ENCODE assay signal across 12 cellular contexts in genomic region chr5:12204761-12205160, GRCh38.
DNase-seq lines count a peak whose midpoint lies in the region; TF ChIP-seq lines count a peak whose summit lies in the region.
"Had no signal": no experiment of that assay in that cellular context is flagged by ENCODE, and none has a peak within 500 bp of the region (broad histone marks: within the 10 kb centered on the region; RNA-seq: fewer than 3 reads in every experiment).

No MANE protein-coding gene starts in this region.

- no peak overlapping the region for H3K4me3 ChIP-seq in astrocyte of the cerebellum (ENCODE audit: low read depth, low read length)
- H3K4me3 ChIP-seq: GM12878, GM23248 had no signal

- no peak overlapping the region for H3K4me3 Mint-ChIP-seq in activated naive CD8-positive, alpha-beta T cell treated with anti-CD3 and anti-CD28 coated beads for 36 hours
- H3K4me3 Mint-ChIP-seq: CD4-positive, CD25-positive, alpha-beta regulatory T cell; H9 had no signal

- no peaks in the 10 kb centered on the region for H3K4me1 Mint-ChIP-seq in activated naive CD8-positive, alpha-beta T cell treated with anti-CD3 and anti-CD28 coated beads for 36 hours
- H3K4me1 Mint-ChIP-seq: CD4-positive, CD25-positive, alpha-beta regulatory T cell had no signal

- in situ Hi-C loops in astrocyte of the cerebellum (cut with HindIII; ENCODE audit: low sequenced_read_pairs) = no loop called here

- H3K9me3 Mint-ChIP-seq in activated naive CD8-positive, alpha-beta T cell treated with anti-CD3 and anti-CD28 coated beads for 36 hours = peaks cover 10% of the 10 kb centered on the region
- H3K9me3 Mint-ChIP-seq: H9 had no signal

- DNase-seq in H4 (ENCODE audit: low spot score) (peak; percentile 12), NCI-H1048 (lab: John Stamatoyannopoulos, UW) (peak; percentile 8), astrocyte of the cerebellum (ENCODE audit: low read depth) (peak; percentile 82), erythroblast (lab: John Stamatoyannopoulos, UW) (no peak), KG1 (lab: John Stamatoyannopoulos, UW) (no peak)
- no peak for DNase-seq in activated naive CD8-positive, alpha-beta T cell treated with anti-CD3 and anti-CD28 coated beads for 36 hours
- DNase-seq in activated CD8-positive, alpha-beta memory T cell treated with anti-CD3 and anti-CD28 coated beads, Interleukin-2, amount 50 U/mL, for 48 hours = no peak
- DNase-seq: CD4-positive, CD25-positive, alpha-beta regulatory T cell; DMS53; GM23248; H9 had no signal

- H3K27me3 Mint-ChIP-seq in activated naive CD8-positive, alpha-beta T cell treated with anti-CD3 and anti-CD28 coated beads for 36 hours = no peaks in the 10 kb centered on the region
- H3K27me3 Mint-ChIP-seq: CD4-positive, CD25-positive, alpha-beta regulatory T cell had no signal

- H3K36me3 Mint-ChIP-seq in activated naive CD8-positive, alpha-beta T cell treated with anti-CD3 and anti-CD28 coated beads for 36 hours = no peaks in the 10 kb centered on the region
- H3K36me3 Mint-ChIP-seq: CD4-positive, CD25-positive, alpha-beta regulatory T cell had no signal

- TF ChIP-seq POLR2A in erythroblast (IDR thresholded peaks at IDR 0.05; ENCODE audit: low read length) = no peak

- no peak overlapping the region for H3K27ac Mint-ChIP-seq in activated naive CD8-positive, alpha-beta T cell treated with anti-CD3 and anti-CD28 coated beads for 36 hours
- H3K27ac Mint-ChIP-seq: CD4-positive, CD25-positive, alpha-beta regulatory T cell had no signal

- no peak for TF ChIP-seq CTCF in astrocyte of the cerebellum (IDR thresholded peaks at IDR 0.05; ENCODE audit: low read depth, low read length, missing control alignments)

Comparison
In these comparisons a context has a peak if more than half of its experiments do, and no peak if none do; other contexts are left out.
1. DNase-seq: peak in H4 (single experiment), NCI-H1048 (single experiment) and astrocyte of the cerebellum (single experiment); none in erythroblast (0 of 2), activated naive CD8-positive, alpha-beta T cell treated with anti-CD3 and anti-CD28 coated beads for 36 hours (single experiment), activated CD8-positive, alpha-beta memory T cell treated with anti-CD3 and anti-CD28 coated beads, Interleukin-2, amount 50 U/mL, for 48 hours (single experiment) and KG1 (single experiment).